Comparison of ENCODE assay signal across 10 cellular contexts in genomic region chrX:154401918-154402621, GRCh38. TPM values are rescaled to one million over a fixed set of nuclear protein-coding genes. Genes with fewer than 3 reads are reported as not detected.
A peak's percentile ranks its signal among the peaks of the same experiment; 100 is the strongest.
DNase-seq lines count a peak whose midpoint lies in the region; ATAC-seq and TF ChIP-seq lines count a peak whose summit lies in the region.
"Had no signal": no experiment of that assay in that cellular context is flagged by ENCODE, and none has a peak within 500 bp of the region (broad histone marks: within the 10 kb centered on the region; RNA-seq: fewer than 3 reads in every experiment).

No MANE protein-coding gene starts in this region.

- DNase-seq in ELF-1 (ENCODE audit: low read depth, low spot score): peak; percentile 65
- DNase-seq in activated CD8-positive, alpha-beta T cell treated with anti-CD3 and anti-CD28 coated beads for 36 hours: no peak
- no peak for DNase-seq in naive thymus-derived CD8-positive, alpha-beta T cell
- DNase-seq in NOMO-1 treated with dmso at 0.1 percent for 144 hours (lab: John Stamatoyannopoulos, UW; ENCODE audit: unreplicated experiment): no peak
- DNase-seq in stimulated activated CD4-positive, alpha-beta T cell treated with anti-CD3 and anti-CD28 coated beads, Interleukin-2, amount 100 ng/mL, for 48 hours: no peak
- DNase-seq in activated CD4-positive, alpha-beta T cell treated with anti-CD3 and anti-CD28 coated beads for 36 hours: no peak
- DNase-seq: cortex of kidney, Right ventricle myocardium superior had no signal

- H3K4me3 Mint-ChIP-seq in activated CD8-positive, alpha-beta T cell treated with anti-CD3 and anti-CD28 coated beads for 36 hours: no peak overlapping the region
- no peak overlapping the region for H3K4me3 Mint-ChIP-seq in naive thymus-derived CD8-positive, alpha-beta T cell
- no peak overlapping the region for H3K4me3 Mint-ChIP-seq in activated CD4-positive, alpha-beta T cell treated with anti-CD3 and anti-CD28 coated beads for 36 hours

- 0 out of 2 replicates have a peak, but pooled peaks cover 7% of the 10 kb centered on the region for H3K36me3 ChIP-seq in KMS-11 (ENCODE audit: insufficient read depth)

- peaks cover 2% of the 10 kb centered on the region for H3K4me1 Mint-ChIP-seq in activated CD8-positive, alpha-beta T cell treated with anti-CD3 and anti-CD28 coated beads for 36 hours (ENCODE audit: low read depth)
- peaks cover 10 to 30% (median 20%) of the 10 kb centered on the region in 4 donors for H3K4me1 Mint-ChIP-seq in naive thymus-derived CD8-positive, alpha-beta T cell
- H3K4me1 Mint-ChIP-seq in activated CD4-positive, alpha-beta T cell treated with anti-CD3 and anti-CD28 coated beads for 36 hours: no peaks in the 10 kb centered on the region

- H3K9ac ChIP-seq in KMS-11: no peak overlapping the region; the same call in 1 of the 2 replicates
- H3K9ac ChIP-seq: parathyroid adenoma had no signal

- intact Hi-C loops in activated CD8-positive, alpha-beta T cell treated with anti-CD3 and anti-CD28 coated beads for 36 hours (cut with micrococcal nuclease): no loop called here
- intact Hi-C loops in activated CD4-positive, alpha-beta T cell treated with anti-CD3 and anti-CD28 coated beads for 36 hours (cut with DNase I, micrococcal nuclease): no loop called here

- H4K20me1 ChIP-seq in KMS-11 (ENCODE audit: insufficient read depth): no peaks in the 10 kb centered on the region

- no peak for TF ChIP-seq CTCF in KMS-11 (conservative IDR thresholded peaks at IDR 0.05; ENCODE audit: low read depth, low read length)
- TF ChIP-seq CTCF in activated CD8-positive, alpha-beta T cell treated with anti-CD3 and anti-CD28 coated beads for 36 hours (IDR thresholded peaks at IDR 0.05): no peak

- H3K27me3 ChIP-seq in KMS-11 (ENCODE audit: insufficient read depth, low read depth): no peaks in the 10 kb centered on the region

- no peaks in the 10 kb centered on the region for H3K9me3 Mint-ChIP-seq in activated CD8-positive, alpha-beta T cell treated with anti-CD3 and anti-CD28 coated beads for 36 hours
- no peaks in the 10 kb centered on the region for H3K9me3 Mint-ChIP-seq in naive thymus-derived CD8-positive, alpha-beta T cell
- H3K9me3 Mint-ChIP-seq in activated CD4-positive, alpha-beta T cell treated with anti-CD3 and anti-CD28 coated beads for 36 hours (ENCODE audit: low read depth): no peaks in the 10 kb centered on the region

- peaks cover under 1% of the 10 kb centered on the region for H3K4me1 ChIP-seq in KMS-11 (ENCODE audit: low read depth, poor library complexity, severe bottlenecking)
- H3K4me1 ChIP-seq: parathyroid adenoma had no signal

- peaks cover 30% of the 10 kb centered on the region for H3K36me3 Mint-ChIP-seq in activated CD8-positive, alpha-beta T cell treated with anti-CD3 and anti-CD28 coated beads for 36 hours (ENCODE audit: low read depth)
- H3K36me3 Mint-ChIP-seq in naive thymus-derived CD8-positive, alpha-beta T cell: peaks cover 13 to 28% (median 16%) of the 10 kb centered on the region in 3 donors
- H3K36me3 Mint-ChIP-seq in activated CD4-positive, alpha-beta T cell treated with anti-CD3 and anti-CD28 coated beads for 36 hours (ENCODE audit: low read depth): peaks cover 35% of the 10 kb centered on the region

- CTCF ChIA-PET in activated CD8-positive, alpha-beta T cell treated with anti-CD3 and anti-CD28 coated beads for 36 hours (lab: Charles Lee): interaction anchor here (0.8 kb wide), 1 partner anchor 9 kb away, joined by 3 read pairs; no protein-coding TSS in a partner anchor
- CTCF ChIA-PET in activated CD4-positive, alpha-beta T cell treated with anti-CD3 and anti-CD28 coated beads for 36 hours (lab: Charles Lee): no interaction called here

- no peak for ATAC-seq in activated CD8-positive, alpha-beta T cell treated with anti-CD3 and anti-CD28 coated beads for 36 hours
- ATAC-seq in naive thymus-derived CD8-positive, alpha-beta T cell: no peak
- ATAC-seq in activated CD4-positive, alpha-beta T cell treated with anti-CD3 and anti-CD28 coated beads for 36 hours: no peak

- H2AFZ ChIP-seq in KMS-11 (ENCODE audit: low read depth): no peak overlapping the region
- H2AFZ ChIP-seq: parathyroid adenoma had no signal

- no peaks in the 10 kb centered on the region for H3K27me3 Mint-ChIP-seq in activated CD8-positive, alpha-beta T cell treated with anti-CD3 and anti-CD28 coated beads for 36 hours
- H3K27me3 Mint-ChIP-seq in naive thymus-derived CD8-positive, alpha-beta T cell: no peaks in the 10 kb centered on the region
- no peaks in the 10 kb centered on the region for H3K27me3 Mint-ChIP-seq in activated CD4-positive, alpha-beta T cell treated with anti-CD3 and anti-CD28 coated beads for 36 hours

- H3K79me2 ChIP-seq in KMS-11 (ENCODE audit: insufficient read depth, low read depth): peaks cover 21% of the 10 kb centered on the region
- H3K79me2 ChIP-seq: parathyroid adenoma had no signal

- no peak overlapping the region for H3K4me3 ChIP-seq in KMS-11 (IDR thresholded peaks at IDR 0.05; ENCODE audit: insufficient read depth, low read depth, low read length)

- H3K27ac ChIP-seq in KMS-11: peak overlapping the region; percentile 99; the same call in 1 of the 2 replicates
- H3K27ac ChIP-seq: parathyroid adenoma had no signal

- H3K4me2 ChIP-seq in KMS-11: no peak overlapping the region

- POLR2A ChIA-PET in activated CD8-positive, alpha-beta T cell treated with anti-CD3 and anti-CD28 coated beads for 36 hours (lab: Charles Lee): interaction anchor here (1.0 to 6.2 kb wide), 7 partner anchors 8 to 132 kb away, joined by 3 to 97 read pairs (median 3); partner anchors contain the start of genes DNASE1L1, EMD and TAFAZZIN
- POLR2A ChIA-PET in naive thymus-derived CD8-positive, alpha-beta T cell (lab: Charles Lee): interaction anchor here (0.7 to 6.0 kb wide), 4 partner anchors 9 to 114 kb away, joined by 3 to 102 read pairs (median 70); partner anchors contain the start of genes DNASE1L1, FAM3A, SLC10A3 and TAFAZZIN
- POLR2A ChIA-PET in activated CD4-positive, alpha-beta T cell treated with anti-CD3 and anti-CD28 coated beads for 36 hours (lab: Charles Lee): no interaction called here

- H3K27ac Mint-ChIP-seq in activated CD8-positive, alpha-beta T cell treated with anti-CD3 and anti-CD28 coated beads for 36 hours: peak overlapping the region; percentile 63
- peak overlapping the region in 6 of 10 donors; percentile 1 to 84 (median 56) for H3K27ac Mint-ChIP-seq in naive thymus-derived CD8-positive, alpha-beta T cell
- H3K27ac Mint-ChIP-seq in activated CD4-positive, alpha-beta T cell treated with anti-CD3 and anti-CD28 coated beads for 36 hours: no peak overlapping the region

RNA-seq across cellular contexts. Expression of gene RPL10, which starts 3.9 kb away (rescaled TPM):
- 1,000 to 10,000 TPM; 3,574 to 3,675 TPM for total RNA-seq in activated CD8-positive, alpha-beta T cell treated with anti-CD3 and anti-CD28 coated beads for 36 hours
- 1,000 to 10,000 TPM; 4,733 to 4,862 TPM for total RNA-seq in naive thymus-derived CD8-positive, alpha-beta T cell
- 1,000 to 10,000 TPM; 5,585 to 7,081 (median 6,663) TPM for polyA plus RNA-seq in naive thymus-derived CD8-positive, alpha-beta T cell
- 1,000 to 10,000 TPM; 1,286 to 2,705 TPM for total RNA-seq in activated CD4-positive, alpha-beta T cell treated with anti-CD3 and anti-CD28 coated beads for 36 hours

RNA-seq across cellular contexts. Expression of gene DNASE1L1, which starts 7.0 kb away (rescaled TPM):
- total RNA-seq in activated CD8-positive, alpha-beta T cell treated with anti-CD3 and anti-CD28 coated beads for 36 hours: 10 to 100 TPM in 1 of 2 experiments, 1 to 10 TPM in 1; 9.4 to 10.3 TPM
- total RNA-seq in naive thymus-derived CD8-positive, alpha-beta T cell: 10 to 100 TPM; 16.6 to 19.9 TPM
- polyA plus RNA-seq in naive thymus-derived CD8-positive, alpha-beta T cell: 10 to 100 TPM; 12.7 to 15.3 (median 12.8) TPM
- total RNA-seq in activated CD4-positive, alpha-beta T cell treated with anti-CD3 and anti-CD28 coated beads for 36 hours: 10 to 100 TPM; 12.6 to 13.4 TPM

RNA-seq across cellular contexts. Expression of gene TAFAZZIN, which starts 9.3 kb away (rescaled TPM):
- total RNA-seq in activated CD8-positive, alpha-beta T cell treated with anti-CD3 and anti-CD28 coated beads for 36 hours: 10 to 100 TPM; 49.8 to 53.4 TPM
- 100 to 1,000 TPM; 111 to 112 TPM for total RNA-seq in naive thymus-derived CD8-positive, alpha-beta T cell
- polyA plus RNA-seq in naive thymus-derived CD8-positive, alpha-beta T cell: 10 to 100 TPM; 29.3 to 39.8 (median 37.8) TPM
- total RNA-seq in activated CD4-positive, alpha-beta T cell treated with anti-CD3 and anti-CD28 coated beads for 36 hours: 10 to 100 TPM; 43.8 to 49.0 TPM

RNA-seq across cellular contexts. Expression of gene EMD, which starts 23.0 kb away (rescaled TPM):
- 10 to 100 TPM; 92.4 to 96.6 TPM for total RNA-seq in activated CD8-positive, alpha-beta T cell treated with anti-CD3 and anti-CD28 coated beads for 36 hours
- total RNA-seq in naive thymus-derived CD8-positive, alpha-beta T cell: 10 to 100 TPM; 90.4 to 95.4 TPM
- 10 to 100 TPM; 35.5 to 37.1 (median 35.7) TPM for polyA plus RNA-seq in naive thymus-derived CD8-positive, alpha-beta T cell
- 10 to 100 TPM; 75.9 to 89.4 TPM for total RNA-seq in activated CD4-positive, alpha-beta T cell treated with anti-CD3 and anti-CD28 coated beads for 36 hours

RNA-seq across cellular contexts. Expression of gene ATP6AP1, which starts 26.4 kb away (rescaled TPM):
- 10 to 100 TPM; 21.3 to 22.5 TPM for total RNA-seq in activated CD8-positive, alpha-beta T cell treated with anti-CD3 and anti-CD28 coated beads for 36 hours
- 10 to 100 TPM; 51.9 to 52.5 TPM for total RNA-seq in naive thymus-derived CD8-positive, alpha-beta T cell
- polyA plus RNA-seq in naive thymus-derived CD8-positive, alpha-beta T cell: 100 to 1,000 TPM in 1 of 3 donors, 10 to 100 TPM in 2; 84.7 to 111 (median 90.2) TPM
- 10 to 100 TPM; 25.6 to 28.6 TPM for total RNA-seq in activated CD4-positive, alpha-beta T cell treated with anti-CD3 and anti-CD28 coated beads for 36 hours
